Comparison of ENCODE assay signal across 1 cellular context in genomic region chr9:100070071-100070470, GRCh38.
TF ChIP-seq lines count a peak whose summit lies in the region.

No MANE protein-coding gene starts in this region.

TF ChIP-seq in K562, 482 proteins besides CTCF, POLR2A, EP300 and RAD21 (continued from another document):
- TF ChIP-seq ZNF76 (CRISPR knock-in tag; IDR thresholded peaks at IDR 0.05; ENCODE audit: borderline replicate concordance) (no peak), NCOR1 (IDR thresholded peaks at IDR 0.05) (no peak), ZNF12 (CRISPR knock-in tag; IDR thresholded peaks at IDR 0.05) (no peak), HDGF (IDR thresholded peaks at IDR 0.05) (no peak), NR2C1 (IDR thresholded peaks at IDR 0.05) (no peak), NR2C1 (tag; IDR thresholded peaks at IDR 0.05) (no peak), NFE2 (IDR thresholded peaks at IDR 0.05; ENCODE audit: low read depth) (peak; percentile 49)
